In the genomic region with DNA sequence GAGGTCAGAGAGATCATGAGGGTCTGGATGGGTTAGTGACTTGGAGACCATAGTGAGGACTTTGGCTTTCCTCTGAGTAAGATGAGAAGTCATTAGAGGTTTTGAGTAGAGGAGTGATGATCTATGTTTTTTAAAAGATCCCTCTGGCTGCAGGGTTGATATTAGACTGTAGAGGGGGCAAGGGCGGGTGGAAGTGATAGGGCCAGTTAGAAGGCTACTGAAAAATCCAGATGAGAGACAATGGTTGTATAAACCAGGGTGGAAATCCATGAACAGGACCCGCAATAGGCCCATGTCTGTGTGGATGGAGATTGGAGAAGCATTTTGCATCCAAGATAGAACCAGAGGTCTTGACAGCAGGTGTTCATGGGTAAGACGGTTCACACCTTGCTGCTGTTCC, we compare ENCODE assay signal across 9 cellular contexts. TPM values are rescaled to one million over a fixed set of nuclear protein-coding genes. Genes with fewer than 3 reads are reported as not detected.
DNase-seq lines count a peak whose midpoint lies in the region; TF ChIP-seq lines count a peak whose summit lies in the region.
"Had no signal": no experiment of that assay in that cellular context is flagged by ENCODE, and none has a peak within 500 bp of the region (broad histone marks: within the 10 kb centered on the region; RNA-seq: fewer than 3 reads in every experiment).

No MANE protein-coding gene starts in this region.

- no peaks in the 10 kb centered on the region for H4K20me1 ChIP-seq in neural progenitor cell (ENCODE audit: low read depth)

- H3K4me1 Mint-ChIP-seq in T-helper 1 cell treated with Interleukin-12 subunit alpha and Interleukin-12 subunit beta and Interleukin-4 antibody, amounts not matched to agents 30 μg/mL and 1 μg/mL, for 36 hours (ENCODE audit: low read depth) = peaks cover 42% of the 10 kb centered on the region
- H3K4me1 Mint-ChIP-seq in activated CD4-positive, alpha-beta memory T cell treated with anti-CD3 and anti-CD28 coated beads, Interleukin-2, amount 10 ng/mL, durations not matched to agents 7 days and 5 days = peaks cover 63% of the 10 kb centered on the region
- peaks cover 2% of the 10 kb centered on the region for H3K4me1 Mint-ChIP-seq in neural progenitor cell

- POLR2A ChIA-PET in activated CD4-positive, alpha-beta memory T cell treated with anti-CD3 and anti-CD28 coated beads, Interleukin-2, amount 10 ng/mL, durations not matched to agents 7 days and 5 days (lab: Charles Lee) = interaction anchor here (0.6 to 19.7 kb wide), 7 partner anchors 8 to 184 kb away, joined by 3 to 185 read pairs (median 5); partner anchors contain the start of gene ITGAL

- no peaks in the 10 kb centered on the region for H3K36me3 ChIP-seq in neural progenitor cell

- no peaks in the 10 kb centered on the region for H3K9me3 Mint-ChIP-seq in T-helper 1 cell treated with Interleukin-12 subunit alpha and Interleukin-12 subunit beta and Interleukin-4 antibody, amounts not matched to agents 30 μg/mL and 1 μg/mL, for 36 hours
- no peaks in the 10 kb centered on the region for H3K9me3 Mint-ChIP-seq in activated CD4-positive, alpha-beta memory T cell treated with anti-CD3 and anti-CD28 coated beads, Interleukin-2, amount 10 ng/mL, durations not matched to agents 7 days and 5 days
- no peaks in the 10 kb centered on the region for H3K9me3 Mint-ChIP-seq in neural progenitor cell

- H3K4me3 ChIP-seq in neural progenitor cell = no peak overlapping the region

- DNase-seq in T-helper 1 cell (no peak), neural progenitor cell (ENCODE audit: low spot score) (no peak), DMS79 (lab: John Stamatoyannopoulos, UW) (no peak), anterior cingulate cortex (lab: John Stamatoyannopoulos, UW) (no peak)
- DNase-seq in activated CD4-positive, alpha-beta memory T cell treated with anti-CD3 and anti-CD28 coated beads, Interleukin-2, amount 10 ng/mL, durations not matched to agents 7 days and 5 days = peak; percentile 23
- DNase-seq: cortex of kidney, NCI-H510A treated with DMSO at 0.1 percent for 48 hours had no signal

- H3K27ac Mint-ChIP-seq in T-helper 1 cell treated with Interleukin-12 subunit alpha and Interleukin-12 subunit beta and Interleukin-4 antibody, amounts not matched to agents 30 μg/mL and 1 μg/mL, for 36 hours = peak overlapping the region; percentile 49
- H3K27ac Mint-ChIP-seq in activated CD4-positive, alpha-beta memory T cell treated with anti-CD3 and anti-CD28 coated beads, Interleukin-2, amount 10 ng/mL, durations not matched to agents 7 days and 5 days = peak overlapping the region; percentile 78
- H3K27ac Mint-ChIP-seq in neural progenitor cell = no peak overlapping the region

- no peaks in the 10 kb centered on the region for H3K4me1 ChIP-seq in neural progenitor cell

- H3K9ac ChIP-seq in neural progenitor cell = no peak overlapping the region

- peak overlapping the region; percentile 23 for H3K4me3 Mint-ChIP-seq in T-helper 1 cell treated with Interleukin-12 subunit alpha and Interleukin-12 subunit beta and Interleukin-4 antibody, amounts not matched to agents 30 μg/mL and 1 μg/mL, for 36 hours
- peak overlapping the region; percentile 4 for H3K4me3 Mint-ChIP-seq in activated CD4-positive, alpha-beta memory T cell treated with anti-CD3 and anti-CD28 coated beads, Interleukin-2, amount 10 ng/mL, durations not matched to agents 7 days and 5 days
- H3K4me3 Mint-ChIP-seq in neural progenitor cell = no peak overlapping the region

- H3K4me2 ChIP-seq in neural progenitor cell = no peak overlapping the region

- no peak overlapping the region for H2AFZ ChIP-seq in neural progenitor cell (replicated peaks)

- H3K36me3 Mint-ChIP-seq in T-helper 1 cell treated with Interleukin-12 subunit alpha and Interleukin-12 subunit beta and Interleukin-4 antibody, amounts not matched to agents 30 μg/mL and 1 μg/mL, for 36 hours (ENCODE audit: low read depth) = peaks cover 61% of the 10 kb centered on the region
- H3K36me3 Mint-ChIP-seq in activated CD4-positive, alpha-beta memory T cell treated with anti-CD3 and anti-CD28 coated beads, Interleukin-2, amount 10 ng/mL, durations not matched to agents 7 days and 5 days (ENCODE audit: low read depth) = peaks cover 79% of the 10 kb centered on the region
- H3K36me3 Mint-ChIP-seq in neural progenitor cell = no peaks in the 10 kb centered on the region

- TF ChIP-seq CTCF in neural progenitor cell (IDR thresholded peaks at IDR 0.05) = peak; percentile 7

- CTCF ChIA-PET in activated CD4-positive, alpha-beta memory T cell treated with anti-CD3 and anti-CD28 coated beads, Interleukin-2, amount 10 ng/mL, durations not matched to agents 7 days and 5 days (lab: Charles Lee) = interaction anchor here (1.2 to 3.4 kb wide), 5 partner anchors 9 to 116 kb away, joined by 3 to 17 read pairs (median 6); partner anchors contain the start of gene DCTPP1

- H3K27ac ChIP-seq in neural progenitor cell = no peak overlapping the region

- no peaks in the 10 kb centered on the region for H3K9me3 ChIP-seq in neural progenitor cell (ENCODE audit: low read depth)

- no peaks in the 10 kb centered on the region for H3K79me2 ChIP-seq in neural progenitor cell (ENCODE audit: low read depth)

- H3K27me3 Mint-ChIP-seq in T-helper 1 cell treated with Interleukin-12 subunit alpha and Interleukin-12 subunit beta and Interleukin-4 antibody, amounts not matched to agents 30 μg/mL and 1 μg/mL, for 36 hours (ENCODE audit: low read depth) = no peaks in the 10 kb centered on the region
- no peaks in the 10 kb centered on the region for H3K27me3 Mint-ChIP-seq in activated CD4-positive, alpha-beta memory T cell treated with anti-CD3 and anti-CD28 coated beads, Interleukin-2, amount 10 ng/mL, durations not matched to agents 7 days and 5 days
- H3K27me3 Mint-ChIP-seq in neural progenitor cell (ENCODE audit: insufficient read depth, low read depth) = peaks cover 19% of the 10 kb centered on the region

- no peaks in the 10 kb centered on the region for H3F3A ChIP-seq in neural progenitor cell (ENCODE audit: low read depth)

- no peaks in the 10 kb centered on the region for H3K27me3 ChIP-seq in neural progenitor cell

RNA-seq across cellular contexts. Expression of gene ITGAL, which starts 9.8 kb away (rescaled TPM):
- 100 to 1,000 TPM; 583 to 586 TPM for total RNA-seq in activated CD4-positive, alpha-beta memory T cell treated with anti-CD3 and anti-CD28 coated beads, Interleukin-2, amount 10 ng/mL, durations not matched to agents 7 days and 5 days
- not detected in 2 replicates for total RNA-seq in neural progenitor cell (ENCODE audit: low replicate concordance)
- total RNA-seq: pulmonary artery endothelial cell had no signal

RNA-seq across cellular contexts. Expression of gene SEPHS2, which starts 36.7 kb away (rescaled TPM):
- 10 to 100 TPM; 56.3 to 57.8 TPM for total RNA-seq in activated CD4-positive, alpha-beta memory T cell treated with anti-CD3 and anti-CD28 coated beads, Interleukin-2, amount 10 ng/mL, durations not matched to agents 7 days and 5 days
- 9.0 and 13.9 TPM in 2 replicates for total RNA-seq in neural progenitor cell (ENCODE audit: low replicate concordance)

RNA-seq across cellular contexts. Expression of gene ZNF768, which starts 44.0 kb away (rescaled TPM):
- 1 to 10 TPM; 5.9 to 6.0 TPM for total RNA-seq in activated CD4-positive, alpha-beta memory T cell treated with anti-CD3 and anti-CD28 coated beads, Interleukin-2, amount 10 ng/mL, durations not matched to agents 7 days and 5 days
- total RNA-seq in neural progenitor cell (ENCODE audit: low replicate concordance) = 15.5 and 49.9 TPM in 2 replicates

RNA-seq across cellular contexts. Expression of gene ZNF747, which starts 52.3 kb away (rescaled TPM):
- 10 to 100 TPM; 10.6 to 10.7 TPM for total RNA-seq in activated CD4-positive, alpha-beta memory T cell treated with anti-CD3 and anti-CD28 coated beads, Interleukin-2, amount 10 ng/mL, durations not matched to agents 7 days and 5 days
- 7.0 and 14.5 TPM in 2 replicates for total RNA-seq in neural progenitor cell (ENCODE audit: low replicate concordance)

RNA-seq across cellular contexts. Expression of gene DCTPP1, which starts 52.5 kb away (rescaled TPM):
- 10 to 100 TPM; 51.3 to 51.4 TPM for total RNA-seq in activated CD4-positive, alpha-beta memory T cell treated with anti-CD3 and anti-CD28 coated beads, Interleukin-2, amount 10 ng/mL, durations not matched to agents 7 days and 5 days
- total RNA-seq in neural progenitor cell (ENCODE audit: low replicate concordance) = 30.4 and 47.9 TPM in 2 replicates

Comparison
In these comparisons a context has a peak if more than half of its experiments do, and no peak if none do; other contexts are left out.
1. RNA of gene ITGAL, which starts 9.8 kb away (total RNA-seq): 583 to 586 TPM in activated CD4-positive, alpha-beta memory T cell treated with anti-CD3 and anti-CD28 coated beads, Interleukin-2, amount 10 ng/mL, durations not matched to agents 7 days and 5 days; not detected in neural progenitor cell; every median in the first group is over 100 times any median in the second.